ENCODE assay signal across 1 cellular context in genomic region chr6:13289789-13290318, GRCh38.
A peak's percentile ranks its signal among the peaks of the same experiment; 100 is the strongest.
TF ChIP-seq lines count a peak whose summit lies in the region.

No MANE protein-coding gene starts in this region.

TF ChIP-seq in HepG2, 621 proteins besides CTCF, POLR2A, EP300 and RAD21 (continued from another document and continues in another):
- no peak for TF ChIP-seq NFE2L2 (IDR thresholded peaks at IDR 0.05; ENCODE audit: low read length)
- TF ChIP-seq CREBL2 (CRISPR knock-in tag; IDR thresholded peaks at IDR 0.05; ENCODE audit: borderline replicate concordance) = no peak
- no peak for TF ChIP-seq ZNF720 (CRISPR knock-in tag; IDR thresholded peaks at IDR 0.05)
- peak; percentile 25; the same call in 1 of the 2 replicates for TF ChIP-seq ZNF605 (CRISPR knock-in tag; IDR thresholded peaks at IDR 0.05)
- TF ChIP-seq STAG1 (CRISPR knock-in tag; IDR thresholded peaks at IDR 0.05) = no peak
- TF ChIP-seq TCF7L2 (IDR thresholded peaks at IDR 0.05; ENCODE audit: low read depth, low read length) = peak; percentile 65
- no peak for TF ChIP-seq U2AF2 (IDR thresholded peaks at IDR 0.05; ENCODE audit: low read depth, low read length)
- no peak for TF ChIP-seq ZIK1 (CRISPR knock-in tag; IDR thresholded peaks at IDR 0.05; ENCODE audit: borderline replicate concordance, low read depth)
- TF ChIP-seq SNRNP70 (IDR thresholded peaks at IDR 0.05; ENCODE audit: low read depth, low read length) = no peak
- no peak for TF ChIP-seq MEIS2 (CRISPR knock-in tag; IDR thresholded peaks at IDR 0.05)
- no peak for TF ChIP-seq EZH2 (conservative IDR thresholded peaks at IDR 0.05; ENCODE audit: low read depth, low read length)
- no peak for TF ChIP-seq ZBTB26 (CRISPR knock-in tag; IDR thresholded peaks at IDR 0.05; ENCODE audit: borderline replicate concordance)
- peak; percentile 30; the same call in 1 of the 2 replicates for TF ChIP-seq GATAD1 (CRISPR knock-in tag; IDR thresholded peaks at IDR 0.05)
- peak; percentile 73 for TF ChIP-seq IRF2 (CRISPR knock-in tag; IDR thresholded peaks at IDR 0.05)
- TF ChIP-seq MTF1 (CRISPR knock-in tag; IDR thresholded peaks at IDR 0.05) = no peak
- no peak for TF ChIP-seq RBM22 (optimal IDR thresholded peaks at IDR 0.05; ENCODE audit: low read length)
- TF ChIP-seq CBFB (CRISPR knock-in tag; IDR thresholded peaks at IDR 0.05) = no peak
- no peak for TF ChIP-seq ZKSCAN5 (CRISPR knock-in tag; IDR thresholded peaks at IDR 0.05)
- no peak for TF ChIP-seq HNF1B (CRISPR knock-in tag; IDR thresholded peaks at IDR 0.05)
- no peak for TF ChIP-seq ZNF17 (CRISPR knock-in tag; IDR thresholded peaks at IDR 0.05)
- peak; percentile 59; the same call in 1 of the 2 replicates for TF ChIP-seq KDM5A (IDR thresholded peaks at IDR 0.05; ENCODE audit: borderline replicate concordance, low read length)
- TF ChIP-seq KDM3A (CRISPR knock-in tag; IDR thresholded peaks at IDR 0.05; ENCODE audit: low read depth) = no peak
- no peak; the same call in 1 of the 2 replicates for TF ChIP-seq ZFX (CRISPR knock-in tag; IDR thresholded peaks at IDR 0.05; ENCODE audit: low read depth)
- peak; percentile 74 for TF ChIP-seq HDAC1 (CRISPR knock-in tag; IDR thresholded peaks at IDR 0.05)
- no peak; a peak in 1 of 4 replicates for TF ChIP-seq ATF4 (CRISPR knock-in tag; IDR thresholded peaks at IDR 0.05)
- no peak for TF ChIP-seq ZNF333 (CRISPR knock-in tag; IDR thresholded peaks at IDR 0.05; ENCODE audit: borderline replicate concordance)
- 0 out of 2 replicates have a peak, but pooled peaks have one; percentile 27 for TF ChIP-seq SIN3A (IDR thresholded peaks at IDR 0.05; ENCODE audit: borderline replicate concordance, low read depth, low read length)
- no peak; the same call in 1 of the 2 replicates for TF ChIP-seq SKIL (CRISPR knock-in tag; IDR thresholded peaks at IDR 0.05; ENCODE audit: borderline replicate concordance)
- no peak for TF ChIP-seq TFDP2 (CRISPR knock-in tag; IDR thresholded peaks at IDR 0.05)
- peak; percentile 12; the same call in 1 of the 2 replicates for TF ChIP-seq PATZ1 (CRISPR knock-in tag; IDR thresholded peaks at IDR 0.05)
- no peak for TF ChIP-seq CENPT (CRISPR knock-in tag; IDR thresholded peaks at IDR 0.05; ENCODE audit: low read depth)
- TF ChIP-seq ZFP91 (CRISPR knock-in tag; IDR thresholded peaks at IDR 0.05; ENCODE audit: borderline replicate concordance) = no peak
- TF ChIP-seq DRAP1 (CRISPR knock-in tag; IDR thresholded peaks at IDR 0.05) = no peak
- TF ChIP-seq ARNT (IDR thresholded peaks at IDR 0.05) = no peak
- peak; percentile 56; the same call in 1 of the 2 replicates for TF ChIP-seq ZGPAT (CRISPR knock-in tag; IDR thresholded peaks at IDR 0.05)
- no peak; the same call in 1 of the 2 replicates for TF ChIP-seq ZNF142 (CRISPR knock-in tag; IDR thresholded peaks at IDR 0.05)
- TF ChIP-seq RORA (CRISPR knock-in tag; IDR thresholded peaks at IDR 0.05) = no peak
- no peak for TF ChIP-seq ZSCAN5A (CRISPR knock-in tag; IDR thresholded peaks at IDR 0.05; ENCODE audit: borderline replicate concordance)
- TF ChIP-seq ZNF75D (CRISPR knock-in tag; IDR thresholded peaks at IDR 0.05; ENCODE audit: borderline replicate concordance) = no peak
